Comparison of ENCODE assay signal across 8 cellular contexts in the genomic region with DNA sequence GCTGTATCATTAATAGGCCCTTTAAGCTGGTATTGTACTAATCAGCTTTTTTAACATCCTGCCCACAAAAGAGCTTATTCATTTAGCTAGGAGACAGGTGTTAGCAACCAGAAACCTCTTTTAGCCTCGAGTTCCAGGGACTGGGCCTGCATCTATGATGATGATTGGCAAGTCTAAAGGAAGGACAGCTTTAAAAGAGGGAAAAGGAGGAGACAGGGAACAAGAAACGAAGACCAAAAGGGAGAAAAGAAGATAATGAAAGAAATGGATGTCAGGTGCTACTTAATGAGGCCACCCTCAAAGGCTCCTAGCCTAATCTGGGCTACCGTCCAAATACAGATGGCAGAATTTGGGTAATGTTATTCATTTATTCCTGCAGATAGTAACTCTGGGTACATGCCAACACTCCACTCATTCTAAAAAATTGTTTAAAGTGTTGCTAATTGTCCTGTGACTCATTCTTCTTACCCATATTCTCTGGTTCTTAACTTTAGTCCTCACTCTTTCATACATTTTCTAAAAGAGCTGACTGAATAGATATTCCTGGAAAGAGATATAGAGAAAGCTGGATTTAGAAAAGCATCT. TPM values are rescaled to one million over a fixed set of nuclear protein-coding genes. Genes with fewer than 3 reads are reported as not detected.
DNase-seq lines count a peak whose midpoint lies in the region; ATAC-seq and FAIRE-seq lines count a peak whose summit lies in the region.

No MANE protein-coding gene starts in this region.

- H3K4me3 Mint-ChIP-seq in central memory CD8-positive, alpha-beta T cell, result peak overlapping the region; percentile 10

- WGBS in small intestine, 3 donors, result 7 to 42% (median 14%) methylated on average over 3 of the region's 3 CpGs

- no peaks in the 10 kb centered on the region for H3K27me3 ChIP-seq in small intestine (ENCODE audit: control insufficient read depth in 2 of 2, insufficient read depth in 2 of 2, low read length in 2 of 2)

- H3K36me3 ChIP-seq in small intestine (ENCODE audit: control insufficient read depth in 2 of 2, insufficient read depth in 2 of 2, low read length in 2 of 2), result no peaks in the 10 kb centered on the region

- peak; percentile 68 to 74 for ATAC-seq in activated CD4-positive, CD25-positive, alpha-beta regulatory T cell treated with anti-CD3 and anti-CD28 coated beads, Interleukin-2, amount 50 U/mL, for 24 hours
- peak; percentile 85 for ATAC-seq in central memory CD8-positive, alpha-beta T cell (replicated peaks; ENCODE audit: extremely low read depth, poor library complexity, severe bottlenecking)
- ATAC-seq in GM19324 (IDR thresholded peaks at IDR 0.05; ENCODE audit: low FRiP score, unreplicated experiment), result no peak

- no peak for DNase-seq in activated CD4-positive, CD25-positive, alpha-beta regulatory T cell treated with anti-CD3 and anti-CD28 coated beads, Interleukin-2, amount 50 U/mL, for 72 hours
- DNase-seq in NCI-H446 treated with DMSO at 0.1 percent for 48 hours (lab: John Stamatoyannopoulos, UW), result peak; percentile 58
- no peak for DNase-seq in central memory CD8-positive, alpha-beta T cell (ENCODE audit: low spot score in 2 of 2)
- DNase-seq in small intestine, result peak; percentile 29
- no peak for DNase-seq in NK-92 (lab: John Stamatoyannopoulos, UW; ENCODE audit: unreplicated experiment)
- DNase-seq in putamen (ENCODE audit: low spot score), result no peak

- peaks cover 3 to 8% of the 10 kb centered on the region in 2 donors for H3K4me1 ChIP-seq in small intestine (ENCODE audit: control insufficient read depth in 2 of 2, insufficient read depth in 1 of 2, low read depth in 1 of 2, low read length in 1 of 2)

- no peak for FAIRE-seq in small intestine (lab: Jason Lieb, UNC)

- peak overlapping the region; percentile 28 to 61 for H3K27ac ChIP-seq in small intestine (ENCODE audit: low read depth in 1 of 2, low read length in 1 of 2)

- H3K9me3 Mint-ChIP-seq in central memory CD8-positive, alpha-beta T cell, result no peaks in the 10 kb centered on the region

- H3K36me3 Mint-ChIP-seq in central memory CD8-positive, alpha-beta T cell (ENCODE audit: insufficient read depth), result no peaks in the 10 kb centered on the region

- H3K4me3 ChIP-seq in small intestine (ENCODE audit: low read depth in 1 of 2, low read length in 2 of 2), result no peak overlapping the region

- H3K9me3 ChIP-seq in small intestine (ENCODE audit: control insufficient read depth, low read depth), result no peaks in the 10 kb centered on the region

- H3K27me3 Mint-ChIP-seq in central memory CD8-positive, alpha-beta T cell, result no peaks in the 10 kb centered on the region

- peak overlapping the region; percentile 71 for H3K27ac Mint-ChIP-seq in central memory CD8-positive, alpha-beta T cell (ENCODE audit: low read depth)

- peaks cover 66% of the 10 kb centered on the region for H3K4me1 Mint-ChIP-seq in central memory CD8-positive, alpha-beta T cell

RNA-seq across cellular contexts. Expression of a gene that starts 18.7 kb away (rescaled TPM):
- polyA plus RNA-seq in small intestine, result 10 to 100 TPM in 2 of 3 donors, 1 to 10 TPM in 1; 10.0 to 18.5 (median 15.2) TPM

RNA-seq across cellular contexts. Expression of a gene that starts 37.5 kb away (rescaled TPM):
- polyA plus RNA-seq in small intestine, result 1 to 10 TPM in 2 of 3 donors, under 1 TPM in 1; 0.89 to 9.7 (median 5.1) TPM

RNA-seq across cellular contexts. Expression of a gene that starts 39.2 kb away (rescaled TPM):
- polyA plus RNA-seq in small intestine, result not detected

RNA-seq across cellular contexts. Expression of a gene that starts 59.9 kb away (rescaled TPM):
- polyA plus RNA-seq in small intestine, result 10 to 100 TPM in 1 of 3 donors, 1 to 10 TPM in 2; 1.8 to 13.9 (median 3.2) TPM

Comparison
In these comparisons a context has a peak if more than half of its experiments do, and no peak if none do; other contexts are left out.
1. DNase-seq: peak in NCI-H446 treated with DMSO at 0.1 percent for 48 hours (single experiment) and small intestine (single experiment); none in activated CD4-positive, CD25-positive, alpha-beta regulatory T cell treated with anti-CD3 and anti-CD28 coated beads, Interleukin-2, amount 50 U/mL, for 72 hours (single experiment), central memory CD8-positive, alpha-beta T cell (0 of 2), NK-92 (single experiment) and putamen (single experiment).